1 cellular context compared by ENCODE assay signal in genomic region chr20:49713779-49714712, GRCh38.
TF ChIP-seq lines count a peak whose summit lies in the region.

Gene B4GALT5 (minus strand): TSS chr20:49713878. CDS start chr20:49713690, 188 bp downstream.

TF ChIP-seq in HepG2, 621 proteins besides CTCF, POLR2A, EP300 and RAD21 (continued from another document and continues in another):
- TF ChIP-seq, protein P1, sequence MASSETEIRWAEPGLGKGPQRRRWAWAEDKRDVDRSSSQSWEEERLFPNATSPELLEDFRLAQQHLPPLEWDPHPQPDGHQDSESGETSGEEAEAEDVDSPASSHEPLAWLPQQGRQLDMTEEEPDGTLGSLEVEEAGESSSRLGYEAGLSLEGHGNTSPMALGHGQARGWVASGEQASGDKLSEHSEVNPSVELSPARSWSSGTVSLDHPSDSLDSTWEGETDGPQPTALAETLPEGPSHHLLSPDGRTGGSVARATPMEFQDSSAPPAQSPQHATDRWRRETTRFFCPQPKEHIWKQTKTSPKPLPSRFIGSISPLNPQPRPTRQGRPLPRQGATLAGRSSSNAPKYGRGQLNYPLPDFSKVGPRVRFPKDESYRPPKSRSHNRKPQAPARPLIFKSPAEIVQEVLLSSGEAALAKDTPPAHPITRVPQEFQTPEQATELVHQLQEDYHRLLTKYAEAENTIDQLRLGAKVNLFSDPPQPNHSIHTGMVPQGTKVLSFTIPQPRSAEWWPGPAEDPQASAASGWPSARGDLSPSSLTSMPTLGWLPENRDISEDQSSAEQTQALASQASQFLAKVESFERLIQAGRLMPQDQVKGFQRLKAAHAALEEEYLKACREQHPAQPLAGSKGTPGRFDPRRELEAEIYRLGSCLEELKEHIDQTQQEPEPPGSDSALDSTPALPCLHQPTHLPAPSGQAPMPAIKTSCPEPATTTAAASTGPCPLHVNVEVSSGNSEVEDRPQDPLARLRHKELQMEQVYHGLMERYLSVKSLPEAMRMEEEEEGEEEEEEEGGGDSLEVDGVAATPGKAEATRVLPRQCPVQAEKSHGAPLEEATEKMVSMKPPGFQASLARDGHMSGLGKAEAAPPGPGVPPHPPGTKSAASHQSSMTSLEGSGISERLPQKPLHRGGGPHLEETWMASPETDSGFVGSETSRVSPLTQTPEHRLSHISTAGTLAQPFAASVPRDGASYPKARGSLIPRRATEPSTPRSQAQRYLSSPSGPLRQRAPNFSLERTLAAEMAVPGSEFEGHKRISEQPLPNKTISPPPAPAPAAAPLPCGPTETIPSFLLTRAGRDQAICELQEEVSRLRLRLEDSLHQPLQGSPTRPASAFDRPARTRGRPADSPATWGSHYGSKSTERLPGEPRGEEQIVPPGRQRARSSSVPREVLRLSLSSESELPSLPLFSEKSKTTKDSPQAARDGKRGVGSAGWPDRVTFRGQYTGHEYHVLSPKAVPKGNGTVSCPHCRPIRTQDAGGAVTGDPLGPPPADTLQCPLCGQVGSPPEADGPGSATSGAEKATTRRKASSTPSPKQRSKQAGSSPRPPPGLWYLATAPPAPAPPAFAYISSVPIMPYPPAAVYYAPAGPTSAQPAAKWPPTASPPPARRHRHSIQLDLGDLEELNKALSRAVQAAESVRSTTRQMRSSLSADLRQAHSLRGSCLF (CRISPR knock-in tag; IDR thresholded peaks at IDR 0.05; ENCODE audit: borderline replicate concordance), result peak; percentile 73; the same call in 1 of the 2 replicates
- TF ChIP-seq ZNF713 (CRISPR knock-in tag; IDR thresholded peaks at IDR 0.05) (no peak), ZFP1 (CRISPR knock-in tag; IDR thresholded peaks at IDR 0.05) (no peak), ZNF564 (CRISPR knock-in tag; IDR thresholded peaks at IDR 0.05) (no peak; the same call in 1 of the 2 replicates), NAIF1 (CRISPR knock-in tag; IDR thresholded peaks at IDR 0.05; ENCODE audit: borderline replicate concordance) (no peak), ZC3H13 (CRISPR knock-in tag; IDR thresholded peaks at IDR 0.05) (0 out of 2 replicates have a peak, but pooled peaks have one; percentile 35), ZBTB42 (CRISPR knock-in tag; IDR thresholded peaks at IDR 0.05) (no peak), ARNT (IDR thresholded peaks at IDR 0.05) (no peak), ZNF333 (CRISPR knock-in tag; IDR thresholded peaks at IDR 0.05; ENCODE audit: borderline replicate concordance) (no peak), ZNF879 (CRISPR knock-in tag; IDR thresholded peaks at IDR 0.05) (no peak), ZBTB34 (CRISPR knock-in tag; IDR thresholded peaks at IDR 0.05) (no peak), ZNF383 (CRISPR knock-in tag; IDR thresholded peaks at IDR 0.05; ENCODE audit: borderline replicate concordance) (no peak), GZF1 (CRISPR knock-in tag; IDR thresholded peaks at IDR 0.05) (no peak), KLF6 (CRISPR knock-in tag; IDR thresholded peaks at IDR 0.05) (no peak), ZNF749 (CRISPR knock-in tag; IDR thresholded peaks at IDR 0.05; ENCODE audit: borderline replicate concordance) (peak; percentile 74; the same call in 1 of the 2 replicates), RBAK (CRISPR knock-in tag; IDR thresholded peaks at IDR 0.05) (no peak), ZSCAN12 (CRISPR knock-in tag; IDR thresholded peaks at IDR 0.05) (no peak), ZNF792 (CRISPR knock-in tag; IDR thresholded peaks at IDR 0.05) (no peak), RAD51 (IDR thresholded peaks at IDR 0.05; ENCODE audit: borderline replicate concordance) (no peak), ZNF253 (CRISPR knock-in tag; IDR thresholded peaks at IDR 0.05; ENCODE audit: borderline replicate concordance) (no peak), KMT2B (CRISPR knock-in tag; IDR thresholded peaks at IDR 0.05) (no peak), KDM1A (CRISPR knock-in tag; IDR thresholded peaks at IDR 0.05) (no peak), CEBPG (CRISPR knock-in tag; IDR thresholded peaks at IDR 0.05) (0 out of 2 replicates have a peak, but pooled peaks have one; percentile 44), ZNF737 (CRISPR knock-in tag; IDR thresholded peaks at IDR 0.05; ENCODE audit: borderline replicate concordance) (no peak), ZNF562 (CRISPR knock-in tag; IDR thresholded peaks at IDR 0.05; ENCODE audit: borderline replicate concordance) (no peak), ZNF605 (CRISPR knock-in tag; IDR thresholded peaks at IDR 0.05) (no peak), ZNF292 (CRISPR knock-in tag; IDR thresholded peaks at IDR 0.05; ENCODE audit: borderline replicate concordance, low read depth) (peak; percentile 40; the same call in 1 of the 2 replicates), PCBP1 (IDR thresholded peaks at IDR 0.05; ENCODE audit: borderline replicate concordance, low read depth, low read length) (no peak), ATF7-NPFF (CRISPR knock-in tag; IDR thresholded peaks at IDR 0.05; ENCODE audit: low read depth) (no peak; the same call in 1 of the 2 replicates), ZSCAN31 (CRISPR knock-in tag; IDR thresholded peaks at IDR 0.05; ENCODE audit: low read depth) (0 out of 2 replicates have a peak, but pooled peaks have one; percentile 18), ZNF3 (CRISPR knock-in tag; IDR thresholded peaks at IDR 0.05) (peak; percentile 47; the same call in 1 of the 2 replicates), HNRNPH1 (optimal IDR thresholded peaks at IDR 0.05; ENCODE audit: low read depth, low read length) (no peak), NRL (CRISPR knock-in tag; IDR thresholded peaks at IDR 0.05; ENCODE audit: borderline replicate concordance) (no peak), GABPB1 (CRISPR knock-in tag; IDR thresholded peaks at IDR 0.05) (peak; percentile 62), ZMYM2 (CRISPR knock-in tag; IDR thresholded peaks at IDR 0.05) (no peak), LBX2 (CRISPR knock-in tag; IDR thresholded peaks at IDR 0.05; ENCODE audit: borderline replicate concordance) (no peak), SATB2 (CRISPR knock-in tag; IDR thresholded peaks at IDR 0.05) (peak; percentile 66; the same call in 1 of the 2 replicates), ZNF232 (CRISPR knock-in tag; IDR thresholded peaks at IDR 0.05; ENCODE audit: borderline replicate concordance) (peak; percentile 60), EHMT2 (IDR thresholded peaks at IDR 0.05; ENCODE audit: borderline replicate concordance, low read depth, low read length) (no peak), JDP2 (CRISPR knock-in tag; IDR thresholded peaks at IDR 0.05; ENCODE audit: borderline replicate concordance) (no peak), ZEB1 (IDR thresholded peaks at IDR 0.05; ENCODE audit: insufficient replicate concordance, low read depth) (no peak), HOXA5 (CRISPR knock-in tag; IDR thresholded peaks at IDR 0.05) (0 out of 2 replicates have a peak, but pooled peaks have one; percentile 25), POLR2AphosphoS2 (IDR thresholded peaks at IDR 0.05; ENCODE audit: low read depth, low read length) (no peak), XBP1 (CRISPR knock-in tag; IDR thresholded peaks at IDR 0.05) (no peak), ATAD3A (CRISPR knock-in tag; IDR thresholded peaks at IDR 0.05) (no peak), MXI1 (IDR thresholded peaks at IDR 0.05; ENCODE audit: borderline replicate concordance, low read depth, low read length) (peak; percentile 47; the same call in 1 of the 3 replicates), CHCHD3 (CRISPR knock-in tag; IDR thresholded peaks at IDR 0.05) (no peak), FOXK1 (CRISPR knock-in tag; IDR thresholded peaks at IDR 0.05; ENCODE audit: borderline replicate concordance, low read depth) (peak; percentile 46; the same call in 1 of the 2 replicates), SIX1 (CRISPR knock-in tag; IDR thresholded peaks at IDR 0.05; ENCODE audit: borderline replicate concordance) (no peak), KDM3A (CRISPR knock-in tag; IDR thresholded peaks at IDR 0.05; ENCODE audit: low read depth) (0 out of 2 replicates have a peak, but pooled peaks have one; percentile 61), ZNF709 (CRISPR knock-in tag; IDR thresholded peaks at IDR 0.05) (no peak; the same call in 1 of the 2 replicates), ZNF124 (CRISPR knock-in tag; IDR thresholded peaks at IDR 0.05) (no peak; the same call in 1 of the 2 replicates), GRHL1 (CRISPR knock-in tag; conservative IDR thresholded peaks at IDR 0.05) (no peak), ZNF543 (CRISPR knock-in tag; IDR thresholded peaks at IDR 0.05) (peak; percentile 65; the same call in 1 of the 2 replicates), SETDB1 (CRISPR knock-in tag; IDR thresholded peaks at IDR 0.05; ENCODE audit: borderline replicate concordance) (no peak), RFXANK (CRISPR knock-in tag; IDR thresholded peaks at IDR 0.05) (no peak)
- TF ChIP-seq, protein P2, sequence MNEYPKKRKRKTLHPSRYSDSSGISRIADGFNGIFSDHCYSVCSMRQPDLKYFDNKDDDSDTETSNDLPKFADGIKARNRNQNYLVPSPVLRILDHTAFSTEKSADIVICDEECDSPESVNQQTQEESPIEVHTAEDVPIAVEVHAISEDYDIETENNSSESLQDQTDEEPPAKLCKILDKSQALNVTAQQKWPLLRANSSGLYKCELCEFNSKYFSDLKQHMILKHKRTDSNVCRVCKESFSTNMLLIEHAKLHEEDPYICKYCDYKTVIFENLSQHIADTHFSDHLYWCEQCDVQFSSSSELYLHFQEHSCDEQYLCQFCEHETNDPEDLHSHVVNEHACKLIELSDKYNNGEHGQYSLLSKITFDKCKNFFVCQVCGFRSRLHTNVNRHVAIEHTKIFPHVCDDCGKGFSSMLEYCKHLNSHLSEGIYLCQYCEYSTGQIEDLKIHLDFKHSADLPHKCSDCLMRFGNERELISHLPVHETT (CRISPR knock-in tag; conservative IDR thresholded peaks at IDR 0.05), result no peak
- TF ChIP-seq, protein P3, sequence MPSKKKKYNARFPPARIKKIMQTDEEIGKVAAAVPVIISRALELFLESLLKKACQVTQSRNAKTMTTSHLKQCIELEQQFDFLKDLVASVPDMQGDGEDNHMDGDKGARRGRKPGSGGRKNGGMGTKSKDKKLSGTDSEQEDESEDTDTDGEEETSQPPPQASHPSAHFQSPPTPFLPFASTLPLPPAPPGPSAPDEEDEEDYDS (CRISPR knock-in tag; IDR thresholded peaks at IDR 0.05), result no peak
- TF ChIP-seq, protein P4, sequence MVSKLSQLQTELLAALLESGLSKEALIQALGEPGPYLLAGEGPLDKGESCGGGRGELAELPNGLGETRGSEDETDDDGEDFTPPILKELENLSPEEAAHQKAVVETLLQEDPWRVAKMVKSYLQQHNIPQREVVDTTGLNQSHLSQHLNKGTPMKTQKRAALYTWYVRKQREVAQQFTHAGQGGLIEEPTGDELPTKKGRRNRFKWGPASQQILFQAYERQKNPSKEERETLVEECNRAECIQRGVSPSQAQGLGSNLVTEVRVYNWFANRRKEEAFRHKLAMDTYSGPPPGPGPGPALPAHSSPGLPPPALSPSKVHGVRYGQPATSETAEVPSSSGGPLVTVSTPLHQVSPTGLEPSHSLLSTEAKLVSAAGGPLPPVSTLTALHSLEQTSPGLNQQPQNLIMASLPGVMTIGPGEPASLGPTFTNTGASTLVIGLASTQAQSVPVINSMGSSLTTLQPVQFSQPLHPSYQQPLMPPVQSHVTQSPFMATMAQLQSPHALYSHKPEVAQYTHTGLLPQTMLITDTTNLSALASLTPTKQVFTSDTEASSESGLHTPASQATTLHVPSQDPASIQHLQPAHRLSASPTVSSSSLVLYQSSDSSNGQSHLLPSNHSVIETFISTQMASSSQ (IDR thresholded peaks at IDR 0.05; ENCODE audit: low read depth), result no peak
- TF ChIP-seq, protein P4 (CRISPR knock-in tag; IDR thresholded peaks at IDR 0.05; ENCODE audit: borderline replicate concordance), result no peak; the same call in 1 of the 2 replicates
